12 cellular contexts compared by ENCODE assay signal in genomic region chr7:77006127-77007110, GRCh38. TPM values are rescaled to one million over a fixed set of nuclear protein-coding genes. Genes with fewer than 3 reads are reported as not detected.
"Had no signal": no experiment of that assay in that cellular context is flagged by ENCODE, and none has a peak within 500 bp of the region (broad histone marks: within the 10 kb centered on the region; RNA-seq: fewer than 3 reads in every experiment).

No MANE protein-coding gene starts in this region.

RNA-seq across cellular contexts. Expression of gene SPDYE17, which starts 25.7 kb away (rescaled TPM):
- total RNA-seq: activated CD8-positive, alpha-beta T cell treated with anti-CD3 and anti-CD28 coated beads, Interleukin-2, amount 10 ng/mL, durations not matched to agents 7 days and 5 days; hepatocyte; kidney epithelial cell; mammary epithelial cell; mononuclear cell; naive thymus-derived CD8-positive, alpha-beta T cell; progenitor cell of endocrine pancreas; SJSA1; spleen; T-helper 2 cell treated with Interferon-gamma antibody and Interleukin-4, amounts not matched to agents 100 ng/mL and 5 ng/mL, for 36 hours; WTC11 had no signal
- polyA plus RNA-seq: hepatocyte; mammary epithelial cell; naive thymus-derived CD8-positive, alpha-beta T cell; spleen; thymus had no signal

RNA-seq across cellular contexts. Expression of gene SPDYE18, which starts 55.9 kb away (rescaled TPM):
- total RNA-seq: hepatocyte, SJSA1, WTC11 had no signal
- polyA plus RNA-seq: mammary epithelial cell had no signal
